ENCODE assay signal across 1 cellular context in genomic region chr1:81805537-81806431, GRCh38.
TF ChIP-seq lines count a peak whose summit lies in the region.

No MANE protein-coding gene starts in this region.

TF ChIP-seq in HEK293, 187 proteins besides CTCF, POLR2A, EP300 and RAD21 (continued from another document):
- TF ChIP-seq ZNF362 (tag by site-specific recombination; IDR thresholded peaks at IDR 0.05) (peak; percentile 43; the same call in 1 of the 2 replicates), ZNF138 (tag by site-specific recombination; IDR thresholded peaks at IDR 0.05; ENCODE audit: borderline replicate concordance) (no peak), GFI1B (tag by site-specific recombination; IDR thresholded peaks at IDR 0.05) (no peak), ZBTB21 (tag by site-specific recombination; IDR thresholded peaks at IDR 0.05) (no peak), ZSCAN23 (tag by site-specific recombination; IDR thresholded peaks at IDR 0.05) (no peak), SETDB1 (IDR thresholded peaks at IDR 0.05; ENCODE audit: insufficient read length, low read length) (no peak), REPIN1 (tag by site-specific recombination; IDR thresholded peaks at IDR 0.05; ENCODE audit: low read depth) (no peak), ZNF776 (tag by site-specific recombination; IDR thresholded peaks at IDR 0.05; ENCODE audit: borderline replicate concordance) (no peak), ZBTB44 (tag by site-specific recombination; IDR thresholded peaks at IDR 0.05) (peak; percentile 68; the same call in 1 of the 2 replicates), ZFP37 (tag by site-specific recombination; IDR thresholded peaks at IDR 0.05) (no peak), ZNF830 (tag by site-specific recombination; IDR thresholded peaks at IDR 0.05; ENCODE audit: low read depth) (no peak), ZNF658 (tag by site-specific recombination; IDR thresholded peaks at IDR 0.05) (no peak), ZSCAN30 (tag by site-specific recombination; IDR thresholded peaks at IDR 0.05) (peak; percentile 73), KLF17 (tag by site-specific recombination; IDR thresholded peaks at IDR 0.05) (no peak), IKZF3 (tag by site-specific recombination; IDR thresholded peaks at IDR 0.05) (peak; percentile 61), ZBTB26 (tag by site-specific recombination; optimal IDR thresholded peaks at IDR 0.05) (no peak), ZNF549 (tag by site-specific recombination; IDR thresholded peaks at IDR 0.05) (no peak), GLIS1 (tag by site-specific recombination; IDR thresholded peaks at IDR 0.05) (peak; percentile 26; the same call in 1 of the 2 replicates), ZNF600 (tag by site-specific recombination; IDR thresholded peaks at IDR 0.05) (no peak), ZNF335 (tag by site-specific recombination; conservative IDR thresholded peaks at IDR 0.05) (no peak), ZXDB (tag by site-specific recombination; IDR thresholded peaks at IDR 0.05) (peak; percentile 13; the same call in 1 of the 2 replicates), ZNF223 (tag by site-specific recombination; IDR thresholded peaks at IDR 0.05) (no peak), GLI2 (tag by site-specific recombination; IDR thresholded peaks at IDR 0.05; ENCODE audit: borderline replicate concordance, low read depth) (0 out of 2 replicates have a peak, but pooled peaks have one; percentile 12), ZNF843 (tag by site-specific recombination; IDR thresholded peaks at IDR 0.05) (no peak), TCF7L2 (IDR thresholded peaks at IDR 0.05; ENCODE audit: borderline replicate concordance, low read depth, low read length) (peak; percentile 89), ZNF114 (tag by site-specific recombination; IDR thresholded peaks at IDR 0.05) (no peak), PRDM6 (tag by site-specific recombination; IDR thresholded peaks at IDR 0.05) (peak; percentile 91), ZFP41 (tag by site-specific recombination; IDR thresholded peaks at IDR 0.05; ENCODE audit: borderline replicate concordance) (no peak), ZBTB11 (tag by site-specific recombination; conservative IDR thresholded peaks at IDR 0.05; ENCODE audit: low read depth) (no peak), ZNF416 (tag by site-specific recombination; IDR thresholded peaks at IDR 0.05) (no peak), ZNF510 (tag by site-specific recombination; IDR thresholded peaks at IDR 0.05; ENCODE audit: insufficient replicate concordance) (no peak), KLF10 (tag by site-specific recombination; IDR thresholded peaks at IDR 0.05) (0 out of 2 replicates have a peak, but pooled peaks have one; percentile 30), ZNF366 (tag by site-specific recombination; conservative IDR thresholded peaks at IDR 0.05) (peak; percentile 22; the same call in 1 of the 2 replicates), ZNF354C (tag by site-specific recombination; IDR thresholded peaks at IDR 0.05; ENCODE audit: borderline replicate concordance, low read depth) (no peak), OSR2 (tag by site-specific recombination; IDR thresholded peaks at IDR 0.05) (peak; percentile 64; the same call in 1 of the 2 replicates), ZNF221 (tag by site-specific recombination; IDR thresholded peaks at IDR 0.05; ENCODE audit: borderline replicate concordance) (no peak), ZNF747 (tag by site-specific recombination; IDR thresholded peaks at IDR 0.05) (no peak), PRDM1 (tag by site-specific recombination; IDR thresholded peaks at IDR 0.05) (0 out of 2 replicates have a peak, but pooled peaks have one; percentile 7)
